Comparison of ENCODE assay signal across 1 cellular context in the genomic region with DNA sequence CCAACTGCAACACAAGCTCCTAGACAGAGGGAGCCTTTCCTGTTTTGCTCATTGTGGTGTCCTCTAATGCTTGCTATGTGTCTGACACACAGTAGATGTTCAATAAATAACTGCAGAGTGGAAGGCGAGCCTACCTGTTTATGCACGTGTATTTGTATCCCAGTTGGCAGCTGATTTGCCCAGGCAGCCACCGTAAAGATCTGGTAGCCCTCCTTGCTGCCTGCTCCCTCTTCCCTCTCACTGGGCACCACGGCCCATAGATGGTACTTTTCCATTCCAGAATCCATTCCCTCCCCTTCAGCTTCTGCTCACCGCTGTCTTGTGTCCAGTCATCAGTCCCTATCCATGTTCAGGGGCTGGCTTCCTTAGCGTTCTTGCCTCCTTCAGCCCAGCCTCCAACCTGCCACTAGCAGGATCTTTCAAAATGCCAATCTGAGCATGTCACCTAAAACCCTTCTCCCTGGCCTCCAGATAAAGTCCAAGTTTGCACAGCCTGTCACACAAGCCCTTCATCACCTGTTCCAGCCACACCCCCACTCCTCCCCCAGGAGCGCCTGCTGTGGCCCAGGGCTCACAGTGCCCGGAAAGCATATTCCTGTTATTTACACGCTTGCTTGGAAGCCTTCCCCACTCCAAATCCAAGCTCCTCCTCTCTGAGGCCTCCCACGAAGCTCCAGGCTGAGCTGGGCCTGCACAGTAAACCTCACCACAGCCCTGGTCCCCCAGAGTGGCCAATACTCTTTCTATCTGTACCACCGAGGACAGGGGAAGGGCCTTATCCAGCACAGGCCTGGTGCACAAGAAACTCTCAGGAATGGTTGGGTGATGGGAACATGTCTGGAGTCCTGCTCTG.
TF ChIP-seq lines count a peak whose summit lies in the region.

No MANE protein-coding gene starts in this region.

TF ChIP-seq in HepG2, 621 proteins besides CTCF, POLR2A, EP300 and RAD21 (continued from another document and continues in another):
- TF ChIP-seq ETV5 (CRISPR knock-in tag; IDR thresholded peaks at IDR 0.05; ENCODE audit: borderline replicate concordance): peak; percentile 55
- TF ChIP-seq, protein P1, sequence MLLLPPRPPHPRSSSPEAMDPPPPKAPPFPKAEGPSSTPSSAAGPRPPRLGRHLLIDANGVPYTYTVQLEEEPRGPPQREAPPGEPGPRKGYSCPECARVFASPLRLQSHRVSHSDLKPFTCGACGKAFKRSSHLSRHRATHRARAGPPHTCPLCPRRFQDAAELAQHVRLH (CRISPR knock-in tag; IDR thresholded peaks at IDR 0.05; ENCODE audit: borderline replicate concordance, low read depth): no peak
- TF ChIP-seq, protein P2, sequence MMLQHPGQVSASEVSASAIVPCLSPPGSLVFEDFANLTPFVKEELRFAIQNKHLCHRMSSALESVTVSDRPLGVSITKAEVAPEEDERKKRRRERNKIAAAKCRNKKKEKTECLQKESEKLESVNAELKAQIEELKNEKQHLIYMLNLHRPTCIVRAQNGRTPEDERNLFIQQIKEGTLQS (CRISPR knock-in tag; IDR thresholded peaks at IDR 0.05): peak; percentile 65; the same call in 1 of the 2 replicates
- no peak for TF ChIP-seq NFATC3 (CRISPR knock-in tag; IDR thresholded peaks at IDR 0.05)
- TF ChIP-seq, protein P3, sequence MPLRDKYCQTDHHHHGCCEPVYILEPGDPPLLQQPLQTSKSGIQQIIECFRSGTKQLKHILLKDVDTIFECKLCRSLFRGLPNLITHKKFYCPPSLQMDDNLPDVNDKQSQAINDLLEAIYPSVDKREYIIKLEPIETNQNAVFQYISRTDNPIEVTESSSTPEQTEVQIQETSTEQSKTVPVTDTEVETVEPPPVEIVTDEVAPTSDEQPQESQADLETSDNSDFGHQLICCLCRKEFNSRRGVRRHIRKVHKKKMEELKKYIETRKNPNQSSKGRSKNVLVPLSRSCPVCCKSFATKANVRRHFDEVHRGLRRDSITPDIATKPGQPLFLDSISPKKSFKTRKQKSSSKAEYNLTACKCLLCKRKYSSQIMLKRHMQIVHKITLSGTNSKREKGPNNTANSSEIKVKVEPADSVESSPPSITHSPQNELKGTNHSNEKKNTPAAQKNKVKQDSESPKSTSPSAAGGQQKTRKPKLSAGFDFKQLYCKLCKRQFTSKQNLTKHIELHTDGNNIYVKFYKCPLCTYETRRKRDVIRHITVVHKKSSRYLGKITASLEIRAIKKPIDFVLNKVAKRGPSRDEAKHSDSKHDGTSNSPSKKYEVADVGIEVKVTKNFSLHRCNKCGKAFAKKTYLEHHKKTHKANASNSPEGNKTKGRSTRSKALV (CRISPR knock-in tag; IDR thresholded peaks at IDR 0.05): no peak
- TF ChIP-seq, protein P4, sequence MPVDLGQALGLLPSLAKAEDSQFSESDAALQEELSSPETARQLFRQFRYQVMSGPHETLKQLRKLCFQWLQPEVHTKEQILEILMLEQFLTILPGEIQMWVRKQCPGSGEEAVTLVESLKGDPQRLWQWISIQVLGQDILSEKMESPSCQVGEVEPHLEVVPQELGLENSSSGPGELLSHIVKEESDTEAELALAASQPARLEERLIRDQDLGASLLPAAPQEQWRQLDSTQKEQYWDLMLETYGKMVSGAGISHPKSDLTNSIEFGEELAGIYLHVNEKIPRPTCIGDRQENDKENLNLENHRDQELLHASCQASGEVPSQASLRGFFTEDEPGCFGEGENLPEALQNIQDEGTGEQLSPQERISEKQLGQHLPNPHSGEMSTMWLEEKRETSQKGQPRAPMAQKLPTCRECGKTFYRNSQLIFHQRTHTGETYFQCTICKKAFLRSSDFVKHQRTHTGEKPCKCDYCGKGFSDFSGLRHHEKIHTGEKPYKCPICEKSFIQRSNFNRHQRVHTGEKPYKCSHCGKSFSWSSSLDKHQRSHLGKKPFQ (CRISPR knock-in tag; IDR thresholded peaks at IDR 0.05; ENCODE audit: insufficient replicate concordance): peak; percentile 23
- TF ChIP-seq, protein P5, sequence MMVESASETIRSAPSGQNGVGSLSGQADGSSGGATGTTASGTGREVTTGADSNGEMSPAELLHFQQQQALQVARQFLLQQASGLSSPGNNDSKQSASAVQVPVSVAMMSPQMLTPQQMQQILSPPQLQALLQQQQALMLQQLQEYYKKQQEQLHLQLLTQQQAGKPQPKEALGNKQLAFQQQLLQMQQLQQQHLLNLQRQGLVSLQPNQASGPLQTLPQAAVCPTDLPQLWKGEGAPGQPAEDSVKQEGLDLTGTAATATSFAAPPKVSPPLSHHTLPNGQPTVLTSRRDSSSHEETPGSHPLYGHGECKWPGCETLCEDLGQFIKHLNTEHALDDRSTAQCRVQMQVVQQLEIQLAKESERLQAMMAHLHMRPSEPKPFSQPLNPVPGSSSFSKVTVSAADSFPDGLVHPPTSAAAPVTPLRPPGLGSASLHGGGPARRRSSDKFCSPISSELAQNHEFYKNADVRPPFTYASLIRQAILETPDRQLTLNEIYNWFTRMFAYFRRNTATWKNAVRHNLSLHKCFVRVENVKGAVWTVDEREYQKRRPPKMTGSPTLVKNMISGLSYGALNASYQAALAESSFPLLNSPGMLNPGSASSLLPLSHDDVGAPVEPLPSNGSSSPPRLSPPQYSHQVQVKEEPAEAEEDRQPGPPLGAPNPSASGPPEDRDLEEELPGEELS (CRISPR knock-in tag; IDR thresholded peaks at IDR 0.05): peak; percentile 67; the same call in 1 of the 2 replicates
- no peak for TF ChIP-seq FIP1L1 (IDR thresholded peaks at IDR 0.05; ENCODE audit: borderline replicate concordance, insufficient read depth, low read depth, low read length)
- TF ChIP-seq, protein P6, sequence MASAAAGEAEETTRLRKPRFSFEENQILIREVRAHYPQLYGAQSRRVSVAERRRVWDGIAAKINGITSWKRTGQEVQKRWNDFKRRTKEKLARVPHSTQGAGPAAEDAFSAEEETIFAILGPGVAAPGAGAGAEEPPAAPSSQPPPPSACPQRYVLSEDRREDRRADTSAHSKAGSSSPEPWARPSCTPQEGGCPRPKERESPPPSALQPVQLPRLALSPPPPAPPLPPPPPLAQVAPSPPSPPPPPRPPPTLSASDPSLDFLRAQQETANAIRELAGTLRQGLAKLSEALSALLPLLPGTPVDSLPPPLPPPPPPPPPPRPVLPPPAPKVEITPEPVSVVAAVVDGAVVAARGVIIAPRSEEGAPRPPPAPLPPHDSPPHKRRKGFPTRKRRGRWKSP (CRISPR knock-in tag; IDR thresholded peaks at IDR 0.05): 0 out of 2 replicates have a peak, but pooled peaks have one; percentile 19
- peak; percentile 53; the same call in 1 of the 2 replicates for TF ChIP-seq MTF2 (CRISPR knock-in tag; IDR thresholded peaks at IDR 0.05; ENCODE audit: borderline replicate concordance)
- TF ChIP-seq ZNF766 (CRISPR knock-in tag; IDR thresholded peaks at IDR 0.05; ENCODE audit: borderline replicate concordance): no peak
- no peak for TF ChIP-seq ZMYM3 (CRISPR knock-in tag; IDR thresholded peaks at IDR 0.05)
- TF ChIP-seq HNRNPLL (IDR thresholded peaks at IDR 0.05; ENCODE audit: low read depth, low read length, poor library complexity, severe bottlenecking): no peak
- 0 out of 2 replicates have a peak, but pooled peaks have one; percentile 14 for TF ChIP-seq PCBP1 (IDR thresholded peaks at IDR 0.05; ENCODE audit: borderline replicate concordance, low read depth, low read length)
- 0 out of 2 replicates have a peak, but pooled peaks have one; percentile 70 for TF ChIP-seq CCDC6 (CRISPR knock-in tag; IDR thresholded peaks at IDR 0.05)
- TF ChIP-seq BHLHE40 (IDR thresholded peaks at IDR 0.05; ENCODE audit: low read length): no peak
- no peak for TF ChIP-seq MAFG (CRISPR knock-in tag; IDR thresholded peaks at IDR 0.05)
- TF ChIP-seq NFE2L1 (CRISPR knock-in tag; IDR thresholded peaks at IDR 0.05; ENCODE audit: borderline replicate concordance): no peak
- no peak for TF ChIP-seq NONO (IDR thresholded peaks at IDR 0.05)
- peak; percentile 54; the same call in 1 of the 2 replicates for TF ChIP-seq NONO (CRISPR knock-in tag; conservative IDR thresholded peaks at IDR 0.05)
- TF ChIP-seq ZSCAN12 (CRISPR knock-in tag; IDR thresholded peaks at IDR 0.05): no peak
- TF ChIP-seq, protein P7, sequence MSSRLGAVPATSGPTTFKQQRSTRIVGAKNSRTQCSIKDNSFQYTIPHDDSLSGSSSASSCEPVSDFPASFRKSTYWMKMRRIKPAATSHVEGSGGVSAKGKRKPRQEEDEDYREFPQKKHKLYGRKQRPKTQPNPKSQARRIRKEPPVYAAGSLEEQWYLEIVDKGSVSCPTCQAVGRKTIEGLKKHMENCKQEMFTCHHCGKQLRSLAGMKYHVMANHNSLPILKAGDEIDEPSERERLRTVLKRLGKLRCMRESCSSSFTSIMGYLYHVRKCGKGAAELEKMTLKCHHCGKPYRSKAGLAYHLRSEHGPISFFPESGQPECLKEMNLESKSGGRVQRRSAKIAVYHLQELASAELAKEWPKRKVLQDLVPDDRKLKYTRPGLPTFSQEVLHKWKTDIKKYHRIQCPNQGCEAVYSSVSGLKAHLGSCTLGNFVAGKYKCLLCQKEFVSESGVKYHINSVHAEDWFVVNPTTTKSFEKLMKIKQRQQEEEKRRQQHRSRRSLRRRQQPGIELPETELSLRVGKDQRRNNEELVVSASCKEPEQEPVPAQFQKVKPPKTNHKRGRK (CRISPR knock-in tag; IDR thresholded peaks at IDR 0.05): no peak
- no peak for TF ChIP-seq ZNF282 (IDR thresholded peaks at IDR 0.05; ENCODE audit: partially characterized antibody)
- TF ChIP-seq TOPORS (CRISPR knock-in tag; IDR thresholded peaks at IDR 0.05): no peak
- no peak for TF ChIP-seq NFKBIZ (CRISPR knock-in tag; IDR thresholded peaks at IDR 0.05)
- no peak for TF ChIP-seq FOXM1 (CRISPR knock-in tag; IDR thresholded peaks at IDR 0.05)
- no peak for TF ChIP-seq ZNF572 (CRISPR knock-in tag; IDR thresholded peaks at IDR 0.05)
- no peak for TF ChIP-seq MIER2 (CRISPR knock-in tag; IDR thresholded peaks at IDR 0.05)
- peak; percentile 38; the same call in 1 of the 2 replicates for TF ChIP-seq RXRA (CRISPR knock-in tag; IDR thresholded peaks at IDR 0.05)
- no peak for TF ChIP-seq RBM22 (optimal IDR thresholded peaks at IDR 0.05; ENCODE audit: low read length)
- TF ChIP-seq ZNF441 (CRISPR knock-in tag; IDR thresholded peaks at IDR 0.05; ENCODE audit: borderline replicate concordance): peak; percentile 62; the same call in 1 of the 2 replicates
- TF ChIP-seq ZNF746 (CRISPR knock-in tag; IDR thresholded peaks at IDR 0.05): peak; percentile 64; the same call in 1 of the 2 replicates
- TF ChIP-seq KLF13 (CRISPR knock-in tag; IDR thresholded peaks at IDR 0.05): no peak
- TF ChIP-seq, protein P8, sequence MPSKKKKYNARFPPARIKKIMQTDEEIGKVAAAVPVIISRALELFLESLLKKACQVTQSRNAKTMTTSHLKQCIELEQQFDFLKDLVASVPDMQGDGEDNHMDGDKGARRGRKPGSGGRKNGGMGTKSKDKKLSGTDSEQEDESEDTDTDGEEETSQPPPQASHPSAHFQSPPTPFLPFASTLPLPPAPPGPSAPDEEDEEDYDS (CRISPR knock-in tag; IDR thresholded peaks at IDR 0.05): no peak
- TF ChIP-seq ISX (CRISPR knock-in tag; conservative IDR thresholded peaks at IDR 0.05): no peak
- TF ChIP-seq KDM6A (CRISPR knock-in tag; IDR thresholded peaks at IDR 0.05; ENCODE audit: low read depth): no peak
- TF ChIP-seq SNAPC2 (CRISPR knock-in tag; IDR thresholded peaks at IDR 0.05): no peak
- no peak for TF ChIP-seq SMARCC2 (IDR thresholded peaks at IDR 0.05)
- peak; percentile 43; the same call in 1 of the 2 replicates for TF ChIP-seq KDM5B (CRISPR knock-in tag; IDR thresholded peaks at IDR 0.05; ENCODE audit: borderline replicate concordance)
- TF ChIP-seq ZNF337 (CRISPR knock-in tag; IDR thresholded peaks at IDR 0.05; ENCODE audit: borderline replicate concordance, low read depth): no peak
- no peak; the same call in 1 of the 2 replicates for TF ChIP-seq ZNF644 (CRISPR knock-in tag; IDR thresholded peaks at IDR 0.05; ENCODE audit: low read depth)
- TF ChIP-seq, protein P9, sequence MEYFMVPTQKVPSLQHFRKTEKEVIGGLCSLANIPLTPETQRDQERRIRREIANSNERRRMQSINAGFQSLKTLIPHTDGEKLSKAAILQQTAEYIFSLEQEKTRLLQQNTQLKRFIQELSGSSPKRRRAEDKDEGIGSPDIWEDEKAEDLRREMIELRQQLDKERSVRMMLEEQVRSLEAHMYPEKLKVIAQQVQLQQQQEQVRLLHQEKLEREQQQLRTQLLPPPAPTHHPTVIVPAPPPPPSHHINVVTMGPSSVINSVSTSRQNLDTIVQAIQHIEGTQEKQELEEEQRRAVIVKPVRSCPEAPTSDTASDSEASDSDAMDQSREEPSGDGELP (IDR thresholded peaks at IDR 0.05; ENCODE audit: borderline replicate concordance, low read depth): peak; percentile 96
- TF ChIP-seq, protein P10, sequence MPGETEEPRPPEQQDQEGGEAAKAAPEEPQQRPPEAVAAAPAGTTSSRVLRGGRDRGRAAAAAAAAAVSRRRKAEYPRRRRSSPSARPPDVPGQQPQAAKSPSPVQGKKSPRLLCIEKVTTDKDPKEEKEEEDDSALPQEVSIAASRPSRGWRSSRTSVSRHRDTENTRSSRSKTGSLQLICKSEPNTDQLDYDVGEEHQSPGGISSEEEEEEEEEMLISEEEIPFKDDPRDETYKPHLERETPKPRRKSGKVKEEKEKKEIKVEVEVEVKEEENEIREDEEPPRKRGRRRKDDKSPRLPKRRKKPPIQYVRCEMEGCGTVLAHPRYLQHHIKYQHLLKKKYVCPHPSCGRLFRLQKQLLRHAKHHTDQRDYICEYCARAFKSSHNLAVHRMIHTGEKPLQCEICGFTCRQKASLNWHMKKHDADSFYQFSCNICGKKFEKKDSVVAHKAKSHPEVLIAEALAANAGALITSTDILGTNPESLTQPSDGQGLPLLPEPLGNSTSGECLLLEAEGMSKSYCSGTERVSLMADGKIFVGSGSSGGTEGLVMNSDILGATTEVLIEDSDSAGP (CRISPR knock-in tag; IDR thresholded peaks at IDR 0.05; ENCODE audit: borderline replicate concordance): peak; percentile 53; the same call in 1 of the 2 replicates
- TF ChIP-seq ZNF3 (CRISPR knock-in tag; IDR thresholded peaks at IDR 0.05): no peak
- TF ChIP-seq, protein P11, sequence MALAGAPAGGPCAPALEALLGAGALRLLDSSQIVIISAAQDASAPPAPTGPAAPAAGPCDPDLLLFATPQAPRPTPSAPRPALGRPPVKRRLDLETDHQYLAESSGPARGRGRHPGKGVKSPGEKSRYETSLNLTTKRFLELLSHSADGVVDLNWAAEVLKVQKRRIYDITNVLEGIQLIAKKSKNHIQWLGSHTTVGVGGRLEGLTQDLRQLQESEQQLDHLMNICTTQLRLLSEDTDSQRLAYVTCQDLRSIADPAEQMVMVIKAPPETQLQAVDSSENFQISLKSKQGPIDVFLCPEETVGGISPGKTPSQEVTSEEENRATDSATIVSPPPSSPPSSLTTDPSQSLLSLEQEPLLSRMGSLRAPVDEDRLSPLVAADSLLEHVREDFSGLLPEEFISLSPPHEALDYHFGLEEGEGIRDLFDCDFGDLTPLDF (CRISPR knock-in tag; IDR thresholded peaks at IDR 0.05): no peak
- TF ChIP-seq SOX6 (IDR thresholded peaks at IDR 0.05): no peak
- peak; percentile 64 for TF ChIP-seq SOX6 (CRISPR knock-in tag; IDR thresholded peaks at IDR 0.05)
